ENCODE assay signal across 2 cellular contexts in the genomic region with DNA sequence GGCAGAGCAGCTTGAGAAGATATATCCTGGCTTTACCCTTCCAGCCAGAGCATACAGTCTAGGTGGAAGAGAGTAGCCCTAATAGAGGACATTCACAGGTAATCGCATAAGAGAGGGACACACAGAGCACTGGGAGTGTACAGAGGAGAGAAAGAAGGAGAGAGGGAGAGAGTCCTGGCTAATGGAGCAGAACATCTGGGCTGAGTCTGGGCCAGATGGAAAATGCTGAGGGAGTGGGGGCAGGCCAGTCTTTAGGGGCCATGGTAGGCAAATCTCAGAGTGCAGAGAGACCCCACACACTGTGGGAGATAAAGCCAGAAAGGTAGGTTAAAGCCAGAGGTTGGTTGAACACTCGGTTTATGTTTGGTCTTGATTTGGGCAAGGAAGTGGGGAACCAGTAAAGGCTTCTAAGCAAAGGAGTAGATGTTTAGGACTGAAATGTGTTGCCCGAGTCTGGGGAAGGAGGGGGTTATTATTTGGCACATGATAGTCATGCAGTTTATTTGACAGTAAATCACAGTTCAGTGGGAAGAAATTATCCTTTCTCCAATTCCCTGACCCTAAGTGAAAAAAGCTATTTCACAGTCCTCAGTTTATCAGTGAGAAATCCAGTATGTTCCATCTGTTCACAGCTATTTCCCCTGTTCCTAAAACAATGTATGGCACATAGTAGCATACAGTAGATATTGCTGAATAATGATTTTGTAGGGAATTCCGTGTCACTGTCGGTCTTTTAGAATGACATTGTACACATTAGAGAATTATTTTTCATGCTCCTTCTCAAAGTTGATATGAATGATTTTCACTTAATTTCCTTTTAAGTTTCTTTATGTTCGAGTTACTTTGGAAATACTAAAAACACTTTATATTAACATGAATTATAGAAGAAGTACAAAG.
TF ChIP-seq lines count a peak whose summit lies in the region.

No MANE protein-coding gene starts in this region.

TF ChIP-seq in H1, 55 proteins besides CTCF, POLR2A, EP300 and RAD21:
- TF ChIP-seq EZH2 (IDR thresholded peaks at IDR 0.05; ENCODE audit: low read depth, low read length, severe bottlenecking) (no peak), ATF2 (IDR thresholded peaks at IDR 0.05; ENCODE audit: low read length) (no peak), KDM4A (IDR thresholded peaks at IDR 0.05; ENCODE audit: low read depth, low read length, severe bottlenecking) (no peak), CTBP2 (IDR thresholded peaks at IDR 0.05; ENCODE audit: borderline replicate concordance, insufficient read depth, insufficient read length, low read length) (no peak), PHF8 (conservative IDR thresholded peaks at IDR 0.05; ENCODE audit: low read depth, low read length) (no peak), NRF1 (IDR thresholded peaks at IDR 0.05; ENCODE audit: low read depth, low read length) (no peak), MAFK (IDR thresholded peaks at IDR 0.05; ENCODE audit: low read depth, low read length) (no peak), YY1 (IDR thresholded peaks at IDR 0.05; ENCODE audit: low read depth, low read length) (no peak), MAX (IDR thresholded peaks at IDR 0.05) (no peak), BCL11A (IDR thresholded peaks at IDR 0.05; ENCODE audit: low read depth in 2 of 2, low read length in 2 of 2) (no peak), RBBP5 (IDR thresholded peaks at IDR 0.05; ENCODE audit: borderline replicate concordance, low read depth, low read length) (no peak), BACH1 (IDR thresholded peaks at IDR 0.05; ENCODE audit: low read length) (no peak), GTF2F1 (IDR thresholded peaks at IDR 0.05; ENCODE audit: borderline replicate concordance, low read depth, low read length) (no peak), RFX5 (IDR thresholded peaks at IDR 0.05; ENCODE audit: borderline replicate concordance, low read depth, low read length) (no peak), NANOG (IDR thresholded peaks at IDR 0.05; ENCODE audit: insufficient read depth, low read depth, low read length, poor library complexity, severe bottlenecking) (no peak), JUN (IDR thresholded peaks at IDR 0.05; ENCODE audit: low read depth, low read length) (no peak)
TF ChIP-seq in H1: peak in this region for 0.

TF ChIP-seq in HEK293T, 16 proteins besides CTCF, POLR2A, EP300 and RAD21:
- no peak for TF ChIP-seq ARNT (IDR thresholded peaks at IDR 0.05)
- TF ChIP-seq ZNF384 (IDR thresholded peaks at IDR 0.05): no peak
- TF ChIP-seq LEF1 (IDR thresholded peaks at IDR 0.05; ENCODE audit: borderline replicate concordance): no peak
- TF ChIP-seq BHLHE40 (IDR thresholded peaks at IDR 0.05; ENCODE audit: borderline replicate concordance): no peak
- TF ChIP-seq PKNOX1 (IDR thresholded peaks at IDR 0.05): no peak
- TF ChIP-seq SUZ12 (IDR thresholded peaks at IDR 0.05): no peak
- no peak for TF ChIP-seq HDGF (IDR thresholded peaks at IDR 0.05; ENCODE audit: borderline replicate concordance)
- no peak for TF ChIP-seq NFRKB (IDR thresholded peaks at IDR 0.05)
- no peak for TF ChIP-seq SP1 (IDR thresholded peaks at IDR 0.05)
- no peak for TF ChIP-seq FOXK2 (IDR thresholded peaks at IDR 0.05)
- no peak for TF ChIP-seq L3MBTL2 (conservative IDR thresholded peaks at IDR 0.05)
TF ChIP-seq in HEK293T: peak in this region for 0.
